Comparison of ENCODE assay signal across 1 cellular context in genomic region chr12:111768159-111768895, GRCh38.
TF ChIP-seq lines count a peak whose summit lies in the region.

No MANE protein-coding gene starts in this region.

TF ChIP-seq in H1, 55 proteins besides CTCF, POLR2A, EP300 and RAD21 (continued from another document):
- TF ChIP-seq BRCA1 (IDR thresholded peaks at IDR 0.05; ENCODE audit: low read depth, low read length) (no peak), KDM5A (IDR thresholded peaks at IDR 0.05; ENCODE audit: low read length) (no peak), EZH2 (IDR thresholded peaks at IDR 0.05; ENCODE audit: low read depth, low read length, severe bottlenecking) (no peak), ATF3 (IDR thresholded peaks at IDR 0.05; ENCODE audit: insufficient read depth, low read depth, low read length) (no peak), KDM1A (IDR thresholded peaks at IDR 0.05; ENCODE audit: borderline replicate concordance, low read length) (no peak), USF2 (IDR thresholded peaks at IDR 0.05; ENCODE audit: low read length) (no peak), NANOG (IDR thresholded peaks at IDR 0.05; ENCODE audit: insufficient read depth, low read depth, low read length, poor library complexity, severe bottlenecking) (no peak), E2F6 (IDR thresholded peaks at IDR 0.05) (no peak), CBX8 (IDR thresholded peaks at IDR 0.05; ENCODE audit: borderline replicate concordance, low read depth, low read length) (no peak), CHD2 (IDR thresholded peaks at IDR 0.05; ENCODE audit: low read length) (no peak)
